ENCODE assay signal across 18 cellular contexts in the genomic region with DNA sequence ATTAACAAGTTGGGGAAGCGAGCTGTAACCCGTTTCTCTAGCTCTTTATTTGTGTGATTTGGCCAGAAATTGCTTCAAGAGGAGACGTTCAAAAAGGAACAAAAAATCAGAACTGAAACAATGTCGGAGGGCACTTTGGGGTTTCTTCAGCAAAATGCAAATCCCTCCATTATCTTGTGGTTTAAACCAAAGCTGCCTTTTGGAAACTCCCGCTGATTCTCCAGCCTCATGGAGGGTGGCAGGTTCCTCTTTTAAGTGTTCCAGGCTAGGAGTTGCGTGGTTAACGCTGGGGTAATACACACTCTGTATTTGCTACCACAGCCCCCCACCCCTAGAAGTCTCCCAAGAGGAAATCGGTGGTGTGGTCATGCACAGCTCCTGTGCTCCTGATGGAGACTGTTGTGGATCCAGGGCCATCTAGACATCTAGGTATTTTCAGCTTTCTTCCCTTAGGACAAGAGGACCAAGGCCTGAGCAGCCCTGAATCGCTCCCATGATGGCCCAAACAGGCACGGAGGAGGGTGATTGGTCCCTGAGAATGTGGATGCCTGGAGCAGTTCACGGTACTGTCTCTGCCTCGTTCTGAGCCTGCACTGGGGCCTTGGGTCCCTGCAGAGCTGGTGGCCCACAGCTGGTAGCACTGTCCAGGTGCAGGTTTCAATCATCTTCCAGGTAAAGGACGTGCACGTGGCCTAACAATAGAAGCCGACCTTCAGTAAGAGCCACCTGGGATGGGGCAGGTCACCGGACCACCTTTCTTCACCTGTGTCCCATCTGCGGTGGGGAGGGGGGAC. TPM values are rescaled to one million over a fixed set of nuclear protein-coding genes. Genes with fewer than 3 reads are reported as not detected.
DNase-seq lines count a peak whose midpoint lies in the region; ATAC-seq, FAIRE-seq and TF ChIP-seq lines count a peak whose summit lies in the region.
"Had no signal": no experiment of that assay in that cellular context is flagged by ENCODE, and none has a peak within 500 bp of the region (broad histone marks: within the 10 kb centered on the region; RNA-seq: fewer than 3 reads in every experiment).

No MANE protein-coding gene starts in this region.

- H3K4me1 Mint-ChIP-seq in effector memory CD8-positive, alpha-beta T cell (ENCODE audit: low read depth in 2 of 2) = peaks cover 0 to 2% of the 10 kb centered on the region in 2 donors
- H3K4me1 Mint-ChIP-seq in nephron progenitor cell = peaks cover 90% of the 10 kb centered on the region

- H3K27ac ChIP-seq in right lobe of liver = no peak overlapping the region
- H3K27ac ChIP-seq in HepG2 (ENCODE audit: extremely low read length, insufficient read depth, low read length) = no peak overlapping the region
- H3K27ac ChIP-seq in Karpas-422 (ENCODE audit: low read length) = no peak overlapping the region; the same call in 1 of the 2 replicates
- H3K27ac ChIP-seq: thoracic aorta, VCaP had no signal

- H3K9me2 ChIP-seq in Karpas-422 (replicated peaks; ENCODE audit: insufficient read depth, low read length) = no peaks in the 10 kb centered on the region

- TF ChIP-seq EP300 in HepG2 (IDR thresholded peaks at IDR 0.05; ENCODE audit: low read depth in 2 of 2, low read length in 2 of 2) = no peak
- no peak for TF ChIP-seq EP300 in HepG2 (CRISPR knock-in tag; IDR thresholded peaks at IDR 0.05; ENCODE audit: borderline replicate concordance)

- POLR2A ChIA-PET in HepG2 (lab: Yijun Ruan, JAX) = no interaction called here

- H3K9me3 ChIP-seq in right lobe of liver = no peaks in the 10 kb centered on the region
- no peaks in the 10 kb centered on the region for H3K9me3 ChIP-seq in HepG2 (ENCODE audit: low read length)
- no peaks in the 10 kb centered on the region for H3K9me3 ChIP-seq in Karpas-422 (ENCODE audit: low read length)
- H3K9me3 ChIP-seq: heart right ventricle, thoracic aorta had no signal

- in situ Hi-C loops in HepG2 (cut with HindIII; ENCODE audit: extremely low pct_ligation_motif_present, low pct_unique_long_range_greater_than_20kb) = no loop called here

- no peaks in the 10 kb centered on the region for H3K4me1 ChIP-seq in right lobe of liver
- H3K4me1 ChIP-seq in HepG2 (ENCODE audit: insufficient read depth, low read length) = no peaks in the 10 kb centered on the region
- peaks cover 32% of the 10 kb centered on the region for H3K4me1 ChIP-seq in Karpas-422 (ENCODE audit: low read length)

- no peak overlapping the region for H3K9ac ChIP-seq in HepG2 (ENCODE audit: insufficient read depth, low read depth, low read length)
- no peak overlapping the region for H3K9ac ChIP-seq in Karpas-422 (ENCODE audit: low read length)

- no peaks in the 10 kb centered on the region for H3K9me3 Mint-ChIP-seq in effector memory CD8-positive, alpha-beta T cell
- H3K9me3 Mint-ChIP-seq in nephron progenitor cell = no peaks in the 10 kb centered on the region
- H3K9me3 Mint-ChIP-seq: activated T-cell treated with anti-CD3 and anti-CD28 coated beads, Interleukin-2, amount 50 U/mL, for 4 hours had no signal

- H3K79me2 ChIP-seq in HepG2 (ENCODE audit: insufficient read depth, low read length) = no peaks in the 10 kb centered on the region
- H3K79me2 ChIP-seq in Karpas-422 (ENCODE audit: low read length) = no peaks in the 10 kb centered on the region

- H3K27me3 ChIP-seq in right lobe of liver (no peaks in the 10 kb centered on the region), HepG2 (ENCODE audit: control insufficient read depth in 1 of 2, insufficient read depth in 2 of 2, low read length in 2 of 2) (peaks cover 14 to 85% of the 10 kb centered on the region in 2 experiments), Karpas-422 (ENCODE audit: low read length) (no peaks in the 10 kb centered on the region)

- H3K36me3 Mint-ChIP-seq in effector memory CD8-positive, alpha-beta T cell (ENCODE audit: insufficient read depth) = no peaks in the 10 kb centered on the region
- no peaks in the 10 kb centered on the region for H3K36me3 Mint-ChIP-seq in nephron progenitor cell (ENCODE audit: low read depth)

- FAIRE-seq in HepG2 (lab: Jason Lieb, UNC) = no peak
- FAIRE-seq: A204.1, astrocyte had no signal

- TF ChIP-seq CTCF in right lobe of liver (IDR thresholded peaks at IDR 0.05) = no peak
- no peak for TF ChIP-seq CTCF in HepG2 (CRISPR knock-in tag; IDR thresholded peaks at IDR 0.05)
- no peak for TF ChIP-seq CTCF in nephron progenitor cell (IDR thresholded peaks at IDR 0.05)

- peak; percentile 11 to 67 (median 36) for ATAC-seq in right lobe of liver
- no peak for ATAC-seq in HepG2
- peak; percentile 21 for ATAC-seq in effector memory CD8-positive, alpha-beta T cell (replicated peaks)
- ATAC-seq: activated T-cell treated with anti-CD3 and anti-CD28 coated beads, Interleukin-2, amount 50 U/mL, for 4 hours had no signal

- intact Hi-C loops in right lobe of liver (cut with DNase I) (no loop called here), HepG2 (cut with micrococcal nuclease; ENCODE audit: unreplicated experiment) (no loop called here)

- no peak overlapping the region for H3K27ac Mint-ChIP-seq in effector memory CD8-positive, alpha-beta T cell
- no peak overlapping the region for H3K27ac Mint-ChIP-seq in nephron progenitor cell

- WGBS in right lobe of liver (ENCODE audit: insufficient coverage, low coverage, low lambda C conversion rate, missing lambda C conversion rate) = 42% methylated on average over 10 of the region's 17 CpGs
- 1% methylated on average over 12 of the region's 17 CpGs for WGBS in HepG2 (ENCODE audit: low lambda C conversion rate)

- no peak overlapping the region for H3K4me3 Mint-ChIP-seq in effector memory CD8-positive, alpha-beta T cell
- no peak overlapping the region for H3K4me3 Mint-ChIP-seq in nephron progenitor cell
- H3K4me3 Mint-ChIP-seq: activated T-cell treated with anti-CD3 and anti-CD28 coated beads, Interleukin-2, amount 50 U/mL, for 4 hours had no signal

- H3K4me2 ChIP-seq in HepG2 (ENCODE audit: low read depth, low read length) (no peak overlapping the region), Karpas-422 (ENCODE audit: low read depth, low read length, poor library complexity, severe bottlenecking) (peak overlapping the region; percentile 34)

- H4K20me1 ChIP-seq in HepG2 (ENCODE audit: insufficient read depth, low read length) (0 out of 2 replicates have a peak, but pooled peaks cover 2% of the 10 kb centered on the region), Karpas-422 (ENCODE audit: insufficient read depth, low read depth, low read length) (no peaks in the 10 kb centered on the region)

- DNase-seq in right lobe of liver (peak in 1 of 3 donors; percentile 46), HepG2 (ENCODE audit: low spot score) (no peak), Karpas-422 (peak; percentile 65), NCI-H1930 (lab: John Stamatoyannopoulos, UW) (no peak), DMS79 treated with DMSO at 0.1 percent for 48 hours (lab: John Stamatoyannopoulos, UW) (no peak), nephron progenitor cell (no peak), NCI-H146 (lab: John Stamatoyannopoulos, UW) (no peak)
- DNase-seq in effector memory CD8-positive, alpha-beta T cell = no peak
- DNase-seq: activated T-cell treated with anti-CD3 and anti-CD28 coated beads, Interleukin-2, amount 50 U/mL, for 4 hours; heart right ventricle; Kasumi-1; NCI-H2171 treated with DMSO at 0.1 percent for 48 hours had no signal

- TF ChIP-seq RAD21 in HepG2 (CRISPR knock-in tag; IDR thresholded peaks at IDR 0.05) = no peak

- TF ChIP-seq POLR2A in right lobe of liver (IDR thresholded peaks at IDR 0.05) (no peak), HepG2 (IDR thresholded peaks at IDR 0.05; ENCODE audit: insufficient read depth in 1 of 2, low read depth in 2 of 2, low read length in 2 of 2) (no peak)

- H3K4me3 ChIP-seq in right lobe of liver (no peak overlapping the region), HepG2 (replicated peaks in 1 of 3; ENCODE audit: insufficient read depth in 1 of 3, low read depth in 2 of 3, low read length in 3 of 3) (no peak overlapping the region), Karpas-422 (ENCODE audit: low read length) (0 out of 2 replicates have a peak overlapping the region, but pooled peaks have one; percentile 17)
- H3K4me3 ChIP-seq: heart right ventricle, lung, thoracic aorta had no signal

- H2AFZ ChIP-seq in HepG2 (ENCODE audit: low read length) = no peak overlapping the region
- no peak overlapping the region for H2AFZ ChIP-seq in Karpas-422 (ENCODE audit: low read length)

- peaks cover 32 to 56% of the 10 kb centered on the region in 2 donors for H3K27me3 Mint-ChIP-seq in effector memory CD8-positive, alpha-beta T cell
- H3K27me3 Mint-ChIP-seq in nephron progenitor cell (ENCODE audit: low read depth, poor library complexity) = peaks cover 5% of the 10 kb centered on the region

- CTCF ChIA-PET in HepG2 (lab: Yijun Ruan, JAX; ENCODE audit: low intra/inter-chr PET ratio, low total read pairs) = no interaction called here

- no TSS peak for BruUV-seq in HepG2 (replicated peaks; lab: Mats Ljungman, UMichigan)

- H3K36me3 ChIP-seq in right lobe of liver = no peaks in the 10 kb centered on the region
- H3K36me3 ChIP-seq in HepG2 (replicated peaks in 1 of 2; ENCODE audit: control insufficient read depth in 1 of 2, insufficient read depth in 2 of 2, low read length in 2 of 2) = no peaks in the 10 kb centered on the region
- no peaks in the 10 kb centered on the region for H3K36me3 ChIP-seq in Karpas-422 (ENCODE audit: insufficient read depth, low read length)
- H3K36me3 ChIP-seq: heart right ventricle, thoracic aorta had no signal

RNA-seq across cellular contexts. Expression of a gene that starts 19.2 kb away (rescaled TPM):
- total RNA-seq in right lobe of liver = 1 to 10 TPM in 5 of 6 experiments, under 1 TPM in 1; 0.68 to 5.3 (median 1.7) TPM
- total RNA-seq in HepG2 (2016; rRNA removed; fragmentation: Illumina TruSeq; extraction: Trizol) = not detected in 2 replicates
- total RNA-seq in HepG2 (2016; cell fraction: cytosol; rRNA removed; fragmentation: Illumina TruSeq; extraction: Trizol; ENCODE audit: low read depth) = not detected in 2 replicates
- not detected in 2 replicates for total RNA-seq in HepG2 (2016; cell fraction: insoluble cytoplasmic fraction; rRNA removed; fragmentation: Illumina TruSeq; extraction: Trizol)
- not detected in 2 replicates for total RNA-seq in HepG2 (2016; cell fraction: membrane; rRNA removed; fragmentation: Illumina TruSeq; extraction: Trizol)
- total RNA-seq in HepG2 (2016; cell fraction: nucleus; rRNA removed; fragmentation: Illumina TruSeq; extraction: Trizol) = not detected in 2 replicates
- not detected in 2 replicates for polyA plus RNA-seq in HepG2 (2011; rRNA removed)
- not detected in 2 replicates for polyA plus RNA-seq in HepG2 (2011; cell fraction: cytosol; rRNA removed)
- polyA plus RNA-seq in HepG2 (2011; cell fraction: nucleus; rRNA removed) = not detected in 2 replicates
- not detected in 2 replicates for polyA plus RNA-seq in HepG2 (2012)
- polyA plus RNA-seq in HepG2 (2016; cell fraction: cytosol; fragmentation: Illumina TruSeq; extraction: Trizol; ENCODE audit: low read depth) = not detected in 2 replicates
- polyA plus RNA-seq in HepG2 (2016; cell fraction: insoluble cytoplasmic fraction; fragmentation: Illumina TruSeq; extraction: Trizol; ENCODE audit: low read depth) = not detected in 2 replicates
- polyA plus RNA-seq in HepG2 (2016; cell fraction: membrane; fragmentation: Illumina TruSeq; extraction: Trizol; ENCODE audit: low read depth) = not detected in 2 replicates
- polyA plus RNA-seq in HepG2 (2016; cell fraction: nucleus; fragmentation: Illumina TruSeq; extraction: Trizol; ENCODE audit: insufficient read depth, low read depth) = not detected in 2 replicates
- polyA minus RNA-seq in HepG2 (2011; rRNA and poly(A)+ RNA removed; ENCODE audit: low replicate concordance) = not detected in 2 replicates
- not detected in 2 replicates for polyA minus RNA-seq in HepG2 (2011; cell fraction: cytosol; rRNA and poly(A)+ RNA removed)
- not detected in 2 replicates for polyA minus RNA-seq in HepG2 (2011; cell fraction: nucleus; rRNA and poly(A)+ RNA removed)
- total RNA-seq in Karpas-422 (2014; rRNA removed; shearing (Covaris generic); ENCODE audit: low replicate concordance) = not detected in 2 replicates
- total RNA-seq: activated T-cell treated with anti-CD3 and anti-CD28 coated beads, Interleukin-2, amount 50 U/mL, for 4 hours; astrocyte; renal cortical epithelial cell had no signal

RNA-seq across cellular contexts. Expression of a gene that starts 56.3 kb away (rescaled TPM):
- total RNA-seq in right lobe of liver = 100 to 1,000 TPM in 1 of 6 experiments, 10 to 100 TPM in 5; 46.6 to 116 (median 77.3) TPM
- not detected in 2 replicates for total RNA-seq in HepG2 (2016; rRNA removed; fragmentation: Illumina TruSeq; extraction: Trizol)
- not detected in 2 replicates for total RNA-seq in HepG2 (2016; cell fraction: cytosol; rRNA removed; fragmentation: Illumina TruSeq; extraction: Trizol; ENCODE audit: low read depth)
- total RNA-seq in HepG2 (2016; cell fraction: insoluble cytoplasmic fraction; rRNA removed; fragmentation: Illumina TruSeq; extraction: Trizol) = not detected in 2 replicates
- total RNA-seq in HepG2 (2016; cell fraction: membrane; rRNA removed; fragmentation: Illumina TruSeq; extraction: Trizol) = not detected in 2 replicates
- total RNA-seq in HepG2 (2016; cell fraction: nucleus; rRNA removed; fragmentation: Illumina TruSeq; extraction: Trizol) = not detected in 2 replicates
- not detected in 2 replicates for polyA plus RNA-seq in HepG2 (2011; rRNA removed)
- polyA plus RNA-seq in HepG2 (2011; cell fraction: cytosol; rRNA removed) = not detected in 2 replicates
- polyA plus RNA-seq in HepG2 (2011; cell fraction: nucleus; rRNA removed) = not detected in 2 replicates
- not detected in 2 replicates for polyA plus RNA-seq in HepG2 (2012)
- polyA plus RNA-seq in HepG2 (2016; cell fraction: cytosol; fragmentation: Illumina TruSeq; extraction: Trizol; ENCODE audit: low read depth) = not detected in 2 replicates
- not detected in 2 replicates for polyA plus RNA-seq in HepG2 (2016; cell fraction: insoluble cytoplasmic fraction; fragmentation: Illumina TruSeq; extraction: Trizol; ENCODE audit: low read depth)
- polyA plus RNA-seq in HepG2 (2016; cell fraction: membrane; fragmentation: Illumina TruSeq; extraction: Trizol; ENCODE audit: low read depth) = not detected in 2 replicates
- polyA plus RNA-seq in HepG2 (2016; cell fraction: nucleus; fragmentation: Illumina TruSeq; extraction: Trizol; ENCODE audit: insufficient read depth, low read depth) = not detected in 2 replicates
- polyA minus RNA-seq in HepG2 (2011; rRNA and poly(A)+ RNA removed; ENCODE audit: low replicate concordance) = not detected in 2 replicates
- polyA minus RNA-seq in HepG2 (2011; cell fraction: cytosol; rRNA and poly(A)+ RNA removed) = not detected in 2 replicates
- not detected in 2 replicates for polyA minus RNA-seq in HepG2 (2011; cell fraction: nucleus; rRNA and poly(A)+ RNA removed)
- total RNA-seq in Karpas-422 (2014; rRNA removed; shearing (Covaris generic); ENCODE audit: low replicate concordance) = not detected in 2 replicates
- total RNA-seq: activated T-cell treated with anti-CD3 and anti-CD28 coated beads, Interleukin-2, amount 50 U/mL, for 4 hours; astrocyte; lung; renal cortical epithelial cell; thoracic aorta had no signal

Comparison
In these comparisons a context has a peak if more than half of its experiments do, and no peak if none do; other contexts are left out.
1. RNA of a gene that starts 56.3 kb away (total RNA-seq): 46.6 to 116 TPM in right lobe of liver; not detected in HepG2 and not detected in Karpas-422; every median in the first group is over 10 times any median in the second.